In genomic region chr1:24861821-24862727, GRCh38 we compare ENCODE assay signal across 14 cellular contexts.
DNase-seq lines count a peak whose midpoint lies in the region; ATAC-seq and TF ChIP-seq lines count a peak whose summit lies in the region.
"Had no signal": no experiment of that assay in that cellular context is flagged by ENCODE, and none has a peak within 500 bp of the region (broad histone marks: within the 10 kb centered on the region; RNA-seq: fewer than 3 reads in every experiment).

No MANE protein-coding gene starts in this region.

- TF ChIP-seq POLR2A in adrenal gland (IDR thresholded peaks at IDR 0.05) = no peak

- H3K4me3 Mint-ChIP-seq in progenitor cell of endocrine pancreas (ENCODE audit: low read depth) = no peak overlapping the region
- H3K4me3 Mint-ChIP-seq: activated T-cell treated with anti-CD3 and anti-CD28 coated beads, Interleukin-2, amount 50 U/mL, for 24 hours; brain had no signal

- H3K4me1 ChIP-seq in adrenal gland (replicated peaks in 1 of 2) = no peaks in the 10 kb centered on the region

- H3K4me1 Mint-ChIP-seq in progenitor cell of endocrine pancreas (ENCODE audit: low read depth) = peaks cover 22% of the 10 kb centered on the region

- H3K27ac Mint-ChIP-seq in progenitor cell of endocrine pancreas = peak overlapping the region; percentile 50
- H3K27ac Mint-ChIP-seq: activated T-cell treated with anti-CD3 and anti-CD28 coated beads, Interleukin-2, amount 50 U/mL, for 24 hours had no signal

- no peaks in the 10 kb centered on the region for H3K9me3 ChIP-seq in adrenal gland (replicated peaks in 1 of 3)
- H3K9me3 ChIP-seq: neutrophil had no signal

- no peak for ATAC-seq in GM18502 (IDR thresholded peaks at IDR 0.05; ENCODE audit: poor library complexity, unreplicated experiment)

- 38 to 55% (median 45%) methylated on average over 21 to 28 of the region's 28 CpGs for WGBS in adrenal gland, 4 donors

- no peak overlapping the region for H3K27ac ChIP-seq in adrenal gland
- H3K27ac ChIP-seq: neutrophil had no signal

- no peaks in the 10 kb centered on the region for H3K36me3 ChIP-seq in adrenal gland (replicated peaks in 1 of 2)
- H3K36me3 ChIP-seq: neutrophil had no signal

- H3K4me3 ChIP-seq in GM12864 (ENCODE audit: low read depth, low read length) = no peak overlapping the region
- no peak overlapping the region for H3K4me3 ChIP-seq in fibroblast of pulmonary artery (replicated peaks; ENCODE audit: low read depth, low read length)
- no peak overlapping the region for H3K4me3 ChIP-seq in adrenal gland
- H3K4me3 ChIP-seq in foreskin fibroblast (ENCODE audit: low read depth in 1 of 2, low read length in 2 of 2) = no peak overlapping the region

- TF ChIP-seq CTCF in GM12864 (IDR thresholded peaks at IDR 0.05; ENCODE audit: low read depth, low read length, missing control alignments) = peak; percentile 2
- TF ChIP-seq CTCF in fibroblast of pulmonary artery (IDR thresholded peaks at IDR 0.05; ENCODE audit: low read length, missing control alignments) = peak; percentile 25
- TF ChIP-seq CTCF in progenitor cell of endocrine pancreas (IDR thresholded peaks at IDR 0.05; ENCODE audit: unreplicated experiment) = peak; percentile 22
- no peak for TF ChIP-seq CTCF in adrenal gland (IDR thresholded peaks at IDR 0.05)
- TF ChIP-seq CTCF in foreskin fibroblast (IDR thresholded peaks at IDR 0.05; ENCODE audit: low read depth, low read length) = no peak

- H3K27me3 Mint-ChIP-seq in progenitor cell of endocrine pancreas = peaks cover 4% of the 10 kb centered on the region
- H3K27me3 Mint-ChIP-seq: activated T-cell treated with anti-CD3 and anti-CD28 coated beads, Interleukin-2, amount 50 U/mL, for 24 hours had no signal

- intact Hi-C loops in adrenal gland (cut with DNase I) = no loop called here

- H3K27me3 ChIP-seq in adrenal gland = no peaks in the 10 kb centered on the region

- no peaks in the 10 kb centered on the region for H3K9me3 Mint-ChIP-seq in progenitor cell of endocrine pancreas (ENCODE audit: low read depth)
- H3K9me3 Mint-ChIP-seq: activated T-cell treated with anti-CD3 and anti-CD28 coated beads, Interleukin-2, amount 50 U/mL, for 24 hours; brain had no signal

- no peaks in the 10 kb centered on the region for H3K36me3 Mint-ChIP-seq in progenitor cell of endocrine pancreas (ENCODE audit: insufficient read depth)
- H3K36me3 Mint-ChIP-seq: brain had no signal

- no peak for DNase-seq in GM12864 (ENCODE audit: low read depth)
- peak; percentile 45 for DNase-seq in NCI-H69 (lab: John Stamatoyannopoulos, UW)
- DNase-seq in fibroblast of pulmonary artery (ENCODE audit: low read depth) = peak; percentile 26
- DNase-seq in progenitor cell of endocrine pancreas (ENCODE audit: low spot score, unreplicated experiment) = no peak
- DNase-seq in adrenal gland = no peak
- DNase-seq in activated CD4-positive, alpha-beta T cell treated with anti-CD3 and anti-CD28 coated beads for 4 hours = no peak
- no peak for DNase-seq in foreskin fibroblast
- DNase-seq: activated T-cell treated with anti-CD3 and anti-CD28 coated beads, Interleukin-2, amount 50 U/mL, for 24 hours; NCI-H2081 treated with DMSO at 0.1 percent for 48 hours; stimulated activated CD4-positive, alpha-beta T cell treated with anti-CD3 and anti-CD28 coated beads, Interleukin-1b, Interleukin-23, amount 100 ng/mL, for 48 hours; stimulated activated naive CD4-positive, alpha-beta T cell had no signal

Comparison
In these comparisons a context has a peak if more than half of its experiments do, and no peak if none do; other contexts are left out.
1. DNase-seq: peak in NCI-H69 (single experiment) and fibroblast of pulmonary artery (single experiment); none in GM12864 (single experiment), progenitor cell of endocrine pancreas (single experiment), adrenal gland (0 of 7), activated CD4-positive, alpha-beta T cell treated with anti-CD3 and anti-CD28 coated beads for 4 hours (0 of 2) and foreskin fibroblast (0 of 2).
2. CTCF ChIP-seq: peak in GM12864 (single experiment), fibroblast of pulmonary artery (single experiment) and progenitor cell of endocrine pancreas (single experiment); none in adrenal gland (0 of 6) and foreskin fibroblast (single experiment).